ENCODE assay signal across 8 cellular contexts in the genomic region with DNA sequence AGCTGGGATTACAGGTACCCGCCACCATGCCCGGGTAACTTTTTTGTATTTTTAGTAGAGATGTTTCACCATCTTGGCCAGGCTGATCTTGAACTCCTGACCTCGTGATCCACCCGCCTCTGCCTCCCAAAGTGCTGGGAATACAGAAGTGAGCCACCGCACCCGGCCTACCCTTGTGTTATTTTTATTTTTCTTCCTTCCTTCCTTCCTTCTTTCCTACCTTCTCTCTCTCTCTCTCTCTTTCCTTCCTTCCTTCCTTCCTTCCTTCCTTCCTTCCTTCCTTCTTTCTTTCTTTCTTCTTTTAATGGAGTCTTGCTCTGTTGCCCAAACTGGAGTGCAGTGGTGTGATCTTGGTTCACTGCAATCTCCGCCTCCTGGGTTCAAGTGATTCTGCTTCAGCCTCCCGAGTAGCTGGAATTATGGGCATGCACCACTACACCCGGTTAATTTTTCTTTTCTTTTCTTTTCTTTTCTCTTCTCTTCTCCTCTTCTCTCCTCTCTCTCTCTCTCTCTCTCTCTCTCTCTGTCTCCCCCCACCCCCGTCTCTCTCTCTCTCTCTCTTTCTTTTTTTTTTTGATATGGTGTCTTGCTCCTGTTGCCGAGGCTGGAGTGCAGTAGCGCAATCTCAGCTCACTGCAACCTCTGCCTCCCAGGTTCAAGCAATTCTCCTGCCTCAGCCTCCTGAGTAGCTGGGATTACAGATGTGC. TPM values are rescaled to one million over a fixed set of nuclear protein-coding genes. Genes with fewer than 3 reads are reported as not detected.
"Had no signal": no experiment of that assay in that cellular context is flagged by ENCODE, and none has a peak within 500 bp of the region (broad histone marks: within the 10 kb centered on the region; RNA-seq: fewer than 3 reads in every experiment).

No MANE protein-coding gene starts in this region.

RNA-seq across cellular contexts. Expression of gene TENT5B, which starts 23.1 kb away (rescaled TPM):
- total RNA-seq: activated B cell treated with CpG ODN at 0.5 μM for 24 hours; activated CD4-positive, alpha-beta memory T cell treated with anti-CD3 and anti-CD28 coated beads for 36 hours; activated naive CD4-positive, alpha-beta T cell treated with anti-CD3 and anti-CD28 coated beads for 36 hours; activated T-helper 1 cell treated with anti-CD3 and anti-CD28 coated beads, Interleukin-12 subunit alpha, Interleukin-12 subunit beta, Interleukin-2, Interleukin-4 antibody, amounts not matched to agents 30 ng/mL and 10 ng/mL and 1 ng/mL, durations not matched to agents 14 hours and 24 hours and 36 hours had no signal

RNA-seq across cellular contexts. Expression of gene KDF1, which starts 29.3 kb away (rescaled TPM):
- total RNA-seq: activated CD4-positive, alpha-beta memory T cell treated with anti-CD3 and anti-CD28 coated beads for 36 hours; activated T-cell treated with anti-CD3 and anti-CD28 coated beads, Interleukin-2, amount 50 U/mL, for 4 hours; activated T-helper 1 cell treated with anti-CD3 and anti-CD28 coated beads, Interleukin-12 subunit alpha, Interleukin-12 subunit beta, Interleukin-2, Interleukin-4 antibody, amounts not matched to agents 30 ng/mL and 10 ng/mL and 1 ng/mL, durations not matched to agents 14 hours and 24 hours and 36 hours; cardiac septum; SJSA1 had no signal
- polyA plus RNA-seq: SK-N-SH had no signal
